1 cellular context compared by ENCODE assay signal in the genomic region with DNA sequence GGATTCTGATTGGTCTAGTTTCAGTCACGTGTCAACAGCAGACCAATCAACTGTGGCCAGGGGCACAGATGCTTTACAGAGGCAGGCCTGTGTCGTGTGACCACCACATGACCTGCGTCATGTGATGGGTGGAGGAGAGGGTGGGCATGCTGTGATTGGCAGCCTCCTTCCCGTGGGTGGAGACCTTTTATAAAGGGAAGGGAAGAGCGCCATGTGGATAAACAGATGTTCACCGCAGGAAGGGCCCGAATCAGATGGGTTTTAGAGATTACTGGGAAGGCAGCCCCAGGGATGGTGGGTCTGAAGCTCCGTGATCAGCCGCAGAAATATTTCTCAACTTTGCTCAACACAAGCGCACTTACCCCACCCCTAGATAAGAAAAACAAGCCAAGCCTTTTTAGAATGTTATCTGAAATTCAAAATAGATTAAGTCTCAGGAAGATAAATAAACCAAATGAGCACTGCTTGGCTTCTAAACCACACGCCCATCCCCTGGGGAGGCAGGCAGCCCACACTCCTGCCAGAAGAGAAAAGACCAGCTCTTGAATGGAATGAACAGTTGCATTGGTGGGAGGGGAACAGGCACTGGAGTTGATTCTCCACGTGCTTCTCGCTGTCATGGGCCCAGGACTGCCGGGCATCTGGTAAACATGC.
TF ChIP-seq lines count a peak whose summit lies in the region.

No MANE protein-coding gene starts in this region.

TF ChIP-seq in K562, 482 proteins besides CTCF, POLR2A, EP300 and RAD21 (continued from another document and continues in another):
- TF ChIP-seq, protein P1, sequence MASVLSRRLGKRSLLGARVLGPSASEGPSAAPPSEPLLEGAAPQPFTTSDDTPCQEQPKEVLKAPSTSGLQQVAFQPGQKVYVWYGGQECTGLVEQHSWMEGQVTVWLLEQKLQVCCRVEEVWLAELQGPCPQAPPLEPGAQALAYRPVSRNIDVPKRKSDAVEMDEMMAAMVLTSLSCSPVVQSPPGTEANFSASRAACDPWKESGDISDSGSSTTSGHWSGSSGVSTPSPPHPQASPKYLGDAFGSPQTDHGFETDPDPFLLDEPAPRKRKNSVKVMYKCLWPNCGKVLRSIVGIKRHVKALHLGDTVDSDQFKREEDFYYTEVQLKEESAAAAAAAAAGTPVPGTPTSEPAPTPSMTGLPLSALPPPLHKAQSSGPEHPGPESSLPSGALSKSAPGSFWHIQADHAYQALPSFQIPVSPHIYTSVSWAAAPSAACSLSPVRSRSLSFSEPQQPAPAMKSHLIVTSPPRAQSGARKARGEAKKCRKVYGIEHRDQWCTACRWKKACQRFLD (CRISPR knock-in tag; IDR thresholded peaks at IDR 0.05) = peak; percentile 23; the same call in 1 of the 2 replicates
- TF ChIP-seq, protein P2, sequence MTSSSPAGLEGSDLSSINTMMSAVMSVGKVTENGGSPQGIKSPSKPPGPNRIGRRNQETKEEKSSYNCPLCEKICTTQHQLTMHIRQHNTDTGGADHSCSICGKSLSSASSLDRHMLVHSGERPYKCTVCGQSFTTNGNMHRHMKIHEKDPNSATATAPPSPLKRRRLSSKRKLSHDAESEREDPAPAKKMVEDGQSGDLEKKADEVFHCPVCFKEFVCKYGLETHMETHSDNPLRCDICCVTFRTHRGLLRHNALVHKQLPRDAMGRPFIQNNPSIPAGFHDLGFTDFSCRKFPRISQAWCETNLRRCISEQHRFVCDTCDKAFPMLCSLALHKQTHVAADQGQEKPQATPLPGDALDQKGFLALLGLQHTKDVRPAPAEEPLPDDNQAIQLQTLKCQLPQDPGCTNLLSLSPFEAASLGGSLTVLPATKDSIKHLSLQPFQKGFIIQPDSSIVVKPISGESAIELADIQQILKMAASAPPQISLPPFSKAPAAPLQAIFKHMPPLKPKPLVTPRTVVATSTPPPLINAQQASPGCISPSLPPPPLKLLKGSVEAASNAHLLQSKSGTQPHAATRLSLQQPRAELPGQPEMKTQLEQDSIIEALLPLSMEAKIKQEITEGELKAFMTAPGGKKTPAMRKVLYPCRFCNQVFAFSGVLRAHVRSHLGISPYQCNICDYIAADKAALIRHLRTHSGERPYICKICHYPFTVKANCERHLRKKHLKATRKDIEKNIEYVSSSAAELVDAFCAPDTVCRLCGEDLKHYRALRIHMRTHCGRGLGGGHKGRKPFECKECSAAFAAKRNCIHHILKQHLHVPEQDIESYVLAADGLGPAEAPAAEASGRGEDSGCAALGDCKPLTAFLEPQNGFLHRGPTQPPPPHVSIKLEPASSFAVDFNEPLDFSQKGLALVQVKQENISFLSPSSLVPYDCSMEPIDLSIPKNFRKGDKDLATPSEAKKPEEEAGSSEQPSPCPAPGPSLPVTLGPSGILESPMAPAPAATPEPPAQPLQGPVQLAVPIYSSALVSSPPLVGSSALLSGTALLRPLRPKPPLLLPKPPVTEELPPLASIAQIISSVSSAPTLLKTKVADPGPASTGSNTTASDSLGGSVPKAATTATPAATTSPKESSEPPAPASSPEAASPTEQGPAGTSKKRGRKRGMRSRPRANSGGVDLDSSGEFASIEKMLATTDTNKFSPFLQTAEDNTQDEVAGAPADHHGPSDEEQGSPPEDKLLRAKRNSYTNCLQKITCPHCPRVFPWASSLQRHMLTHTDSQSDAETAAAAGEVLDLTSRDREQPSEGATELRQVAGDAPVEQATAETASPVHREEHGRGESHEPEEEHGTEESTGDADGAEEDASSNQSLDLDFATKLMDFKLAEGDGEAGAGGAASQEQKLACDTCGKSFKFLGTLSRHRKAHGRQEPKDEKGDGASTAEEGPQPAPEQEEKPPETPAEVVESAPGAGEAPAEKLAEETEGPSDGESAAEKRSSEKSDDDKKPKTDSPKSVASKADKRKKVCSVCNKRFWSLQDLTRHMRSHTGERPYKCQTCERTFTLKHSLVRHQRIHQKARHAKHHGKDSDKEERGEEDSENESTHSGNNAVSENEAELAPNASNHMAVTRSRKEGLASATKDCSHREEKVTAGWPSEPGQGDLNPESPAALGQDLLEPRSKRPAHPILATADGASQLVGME (CRISPR knock-in tag; IDR thresholded peaks at IDR 0.05) = no peak
- TF ChIP-seq ARID1B (IDR thresholded peaks at IDR 0.05) (peak; percentile 75; the same call in 1 of the 2 replicates), SP1 (CRISPR knock-in tag; IDR thresholded peaks at IDR 0.05) (no peak), HMG20A (CRISPR knock-in tag; conservative IDR thresholded peaks at IDR 0.05) (no peak), TCF3 (CRISPR knock-in tag; IDR thresholded peaks at IDR 0.05) (peak; percentile 68), FOXJ3 (CRISPR knock-in tag; IDR thresholded peaks at IDR 0.05) (no peak), RHOXF2B (CRISPR knock-in tag; conservative IDR thresholded peaks at IDR 0.05) (no peak), ETS2 (tag; IDR thresholded peaks at IDR 0.05; ENCODE audit: borderline replicate concordance, poor library complexity, severe bottlenecking) (no peak), TAF7 (tag; IDR thresholded peaks at IDR 0.05) (no peak), ZNF324 (CRISPR knock-in tag; IDR thresholded peaks at IDR 0.05) (no peak), DDX20 (tag; IDR thresholded peaks at IDR 0.05; ENCODE audit: low read depth) (no peak), CHD1 (IDR thresholded peaks at IDR 0.05; ENCODE audit: low read length) (no peak), ETV5 (CRISPR knock-in tag; IDR thresholded peaks at IDR 0.05; ENCODE audit: low read depth) (no peak), MED1 (CRISPR knock-in tag; IDR thresholded peaks at IDR 0.05; ENCODE audit: borderline replicate concordance) (no peak), GATAD2A (IDR thresholded peaks at IDR 0.05) (no peak), NR4A1 (CRISPR knock-in tag; IDR thresholded peaks at IDR 0.05) (no peak), NR4A1 (tag; IDR thresholded peaks at IDR 0.05) (no peak), ZNF239 (CRISPR knock-in tag; IDR thresholded peaks at IDR 0.05) (no peak; the same call in 1 of the 2 replicates), PHTF2 (CRISPR knock-in tag; IDR thresholded peaks at IDR 0.05) (no peak), LCOR (CRISPR knock-in tag; IDR thresholded peaks at IDR 0.05) (no peak; the same call in 1 of the 2 replicates), FOXJ2 (tag; IDR thresholded peaks at IDR 0.05) (peak; percentile 72), MYBL2 (IDR thresholded peaks at IDR 0.05; ENCODE audit: low read depth) (no peak), MYBL2 (CRISPR knock-in tag; IDR thresholded peaks at IDR 0.05; ENCODE audit: borderline replicate concordance) (no peak), BRD9 (IDR thresholded peaks at IDR 0.05; ENCODE audit: low read depth, partially characterized antibody) (no peak), ZNF224 (CRISPR knock-in tag; IDR thresholded peaks at IDR 0.05) (no peak), TBP (optimal IDR thresholded peaks at IDR 0.05; ENCODE audit: low read depth, low read length) (no peak), ZNF785 (CRISPR knock-in tag; IDR thresholded peaks at IDR 0.05) (no peak), PURB (CRISPR knock-in tag; IDR thresholded peaks at IDR 0.05; ENCODE audit: low read depth) (no peak), SAFB (IDR thresholded peaks at IDR 0.05; ENCODE audit: borderline replicate concordance, low read depth, low read length) (no peak), RBM17 (IDR thresholded peaks at IDR 0.05; ENCODE audit: borderline replicate concordance, low read depth, low read length) (no peak), ZNF197 (CRISPR knock-in tag; IDR thresholded peaks at IDR 0.05; ENCODE audit: low read depth) (peak; percentile 83), NBN (IDR thresholded peaks at IDR 0.05; ENCODE audit: low read depth) (no peak), SRF (CRISPR knock-in tag; IDR thresholded peaks at IDR 0.05) (no peak)
- TF ChIP-seq, protein P3, sequence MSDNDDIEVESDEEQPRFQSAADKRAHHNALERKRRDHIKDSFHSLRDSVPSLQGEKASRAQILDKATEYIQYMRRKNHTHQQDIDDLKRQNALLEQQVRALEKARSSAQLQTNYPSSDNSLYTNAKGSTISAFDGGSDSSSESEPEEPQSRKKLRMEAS (CRISPR knock-in tag; IDR thresholded peaks at IDR 0.05) = peak; percentile 70; the same call in 1 of the 2 replicates
- TF ChIP-seq, protein P4, sequence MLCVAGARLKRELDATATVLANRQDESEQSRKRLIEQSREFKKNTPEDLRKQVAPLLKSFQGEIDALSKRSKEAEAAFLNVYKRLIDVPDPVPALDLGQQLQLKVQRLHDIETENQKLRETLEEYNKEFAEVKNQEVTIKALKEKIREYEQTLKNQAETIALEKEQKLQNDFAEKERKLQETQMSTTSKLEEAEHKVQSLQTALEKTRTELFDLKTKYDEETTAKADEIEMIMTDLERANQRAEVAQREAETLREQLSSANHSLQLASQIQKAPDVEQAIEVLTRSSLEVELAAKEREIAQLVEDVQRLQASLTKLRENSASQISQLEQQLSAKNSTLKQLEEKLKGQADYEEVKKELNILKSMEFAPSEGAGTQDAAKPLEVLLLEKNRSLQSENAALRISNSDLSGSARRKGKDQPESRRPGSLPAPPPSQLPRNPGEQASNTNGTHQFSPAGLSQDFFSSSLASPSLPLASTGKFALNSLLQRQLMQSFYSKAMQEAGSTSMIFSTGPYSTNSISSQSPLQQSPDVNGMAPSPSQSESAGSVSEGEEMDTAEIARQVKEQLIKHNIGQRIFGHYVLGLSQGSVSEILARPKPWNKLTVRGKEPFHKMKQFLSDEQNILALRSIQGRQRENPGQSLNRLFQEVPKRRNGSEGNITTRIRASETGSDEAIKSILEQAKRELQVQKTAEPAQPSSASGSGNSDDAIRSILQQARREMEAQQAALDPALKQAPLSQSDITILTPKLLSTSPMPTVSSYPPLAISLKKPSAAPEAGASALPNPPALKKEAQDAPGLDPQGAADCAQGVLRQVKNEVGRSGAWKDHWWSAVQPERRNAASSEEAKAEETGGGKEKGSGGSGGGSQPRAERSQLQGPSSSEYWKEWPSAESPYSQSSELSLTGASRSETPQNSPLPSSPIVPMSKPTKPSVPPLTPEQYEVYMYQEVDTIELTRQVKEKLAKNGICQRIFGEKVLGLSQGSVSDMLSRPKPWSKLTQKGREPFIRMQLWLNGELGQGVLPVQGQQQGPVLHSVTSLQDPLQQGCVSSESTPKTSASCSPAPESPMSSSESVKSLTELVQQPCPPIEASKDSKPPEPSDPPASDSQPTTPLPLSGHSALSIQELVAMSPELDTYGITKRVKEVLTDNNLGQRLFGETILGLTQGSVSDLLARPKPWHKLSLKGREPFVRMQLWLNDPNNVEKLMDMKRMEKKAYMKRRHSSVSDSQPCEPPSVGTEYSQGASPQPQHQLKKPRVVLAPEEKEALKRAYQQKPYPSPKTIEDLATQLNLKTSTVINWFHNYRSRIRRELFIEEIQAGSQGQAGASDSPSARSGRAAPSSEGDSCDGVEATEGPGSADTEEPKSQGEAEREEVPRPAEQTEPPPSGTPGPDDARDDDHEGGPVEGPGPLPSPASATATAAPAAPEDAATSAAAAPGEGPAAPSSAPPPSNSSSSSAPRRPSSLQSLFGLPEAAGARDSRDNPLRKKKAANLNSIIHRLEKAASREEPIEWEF (CRISPR knock-in tag; IDR thresholded peaks at IDR 0.05) = no peak
- TF ChIP-seq, protein P5, sequence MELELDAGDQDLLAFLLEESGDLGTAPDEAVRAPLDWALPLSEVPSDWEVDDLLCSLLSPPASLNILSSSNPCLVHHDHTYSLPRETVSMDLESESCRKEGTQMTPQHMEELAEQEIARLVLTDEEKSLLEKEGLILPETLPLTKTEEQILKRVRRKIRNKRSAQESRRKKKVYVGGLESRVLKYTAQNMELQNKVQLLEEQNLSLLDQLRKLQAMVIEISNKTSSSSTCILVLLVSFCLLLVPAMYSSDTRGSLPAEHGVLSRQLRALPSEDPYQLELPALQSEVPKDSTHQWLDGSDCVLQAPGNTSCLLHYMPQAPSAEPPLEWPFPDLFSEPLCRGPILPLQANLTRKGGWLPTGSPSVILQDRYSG (tag; conservative IDR thresholded peaks at IDR 0.05; ENCODE audit: low read depth) = no peak
- TF ChIP-seq, protein P6, sequence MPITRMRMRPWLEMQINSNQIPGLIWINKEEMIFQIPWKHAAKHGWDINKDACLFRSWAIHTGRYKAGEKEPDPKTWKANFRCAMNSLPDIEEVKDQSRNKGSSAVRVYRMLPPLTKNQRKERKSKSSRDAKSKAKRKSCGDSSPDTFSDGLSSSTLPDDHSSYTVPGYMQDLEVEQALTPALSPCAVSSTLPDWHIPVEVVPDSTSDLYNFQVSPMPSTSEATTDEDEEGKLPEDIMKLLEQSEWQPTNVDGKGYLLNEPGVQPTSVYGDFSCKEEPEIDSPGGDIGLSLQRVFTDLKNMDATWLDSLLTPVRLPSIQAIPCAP (CRISPR knock-in tag; IDR thresholded peaks at IDR 0.05; ENCODE audit: borderline replicate concordance) = no peak
- TF ChIP-seq, protein P7, sequence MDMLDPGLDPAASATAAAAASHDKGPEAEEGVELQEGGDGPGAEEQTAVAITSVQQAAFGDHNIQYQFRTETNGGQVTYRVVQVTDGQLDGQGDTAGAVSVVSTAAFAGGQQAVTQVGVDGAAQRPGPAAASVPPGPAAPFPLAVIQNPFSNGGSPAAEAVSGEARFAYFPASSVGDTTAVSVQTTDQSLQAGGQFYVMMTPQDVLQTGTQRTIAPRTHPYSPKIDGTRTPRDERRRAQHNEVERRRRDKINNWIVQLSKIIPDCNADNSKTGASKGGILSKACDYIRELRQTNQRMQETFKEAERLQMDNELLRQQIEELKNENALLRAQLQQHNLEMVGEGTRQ (CRISPR knock-in tag; IDR thresholded peaks at IDR 0.05) = peak; percentile 99
- TF ChIP-seq, protein P8, sequence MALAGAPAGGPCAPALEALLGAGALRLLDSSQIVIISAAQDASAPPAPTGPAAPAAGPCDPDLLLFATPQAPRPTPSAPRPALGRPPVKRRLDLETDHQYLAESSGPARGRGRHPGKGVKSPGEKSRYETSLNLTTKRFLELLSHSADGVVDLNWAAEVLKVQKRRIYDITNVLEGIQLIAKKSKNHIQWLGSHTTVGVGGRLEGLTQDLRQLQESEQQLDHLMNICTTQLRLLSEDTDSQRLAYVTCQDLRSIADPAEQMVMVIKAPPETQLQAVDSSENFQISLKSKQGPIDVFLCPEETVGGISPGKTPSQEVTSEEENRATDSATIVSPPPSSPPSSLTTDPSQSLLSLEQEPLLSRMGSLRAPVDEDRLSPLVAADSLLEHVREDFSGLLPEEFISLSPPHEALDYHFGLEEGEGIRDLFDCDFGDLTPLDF (CRISPR knock-in tag; IDR thresholded peaks at IDR 0.05) = no peak
- TF ChIP-seq, protein P9, sequence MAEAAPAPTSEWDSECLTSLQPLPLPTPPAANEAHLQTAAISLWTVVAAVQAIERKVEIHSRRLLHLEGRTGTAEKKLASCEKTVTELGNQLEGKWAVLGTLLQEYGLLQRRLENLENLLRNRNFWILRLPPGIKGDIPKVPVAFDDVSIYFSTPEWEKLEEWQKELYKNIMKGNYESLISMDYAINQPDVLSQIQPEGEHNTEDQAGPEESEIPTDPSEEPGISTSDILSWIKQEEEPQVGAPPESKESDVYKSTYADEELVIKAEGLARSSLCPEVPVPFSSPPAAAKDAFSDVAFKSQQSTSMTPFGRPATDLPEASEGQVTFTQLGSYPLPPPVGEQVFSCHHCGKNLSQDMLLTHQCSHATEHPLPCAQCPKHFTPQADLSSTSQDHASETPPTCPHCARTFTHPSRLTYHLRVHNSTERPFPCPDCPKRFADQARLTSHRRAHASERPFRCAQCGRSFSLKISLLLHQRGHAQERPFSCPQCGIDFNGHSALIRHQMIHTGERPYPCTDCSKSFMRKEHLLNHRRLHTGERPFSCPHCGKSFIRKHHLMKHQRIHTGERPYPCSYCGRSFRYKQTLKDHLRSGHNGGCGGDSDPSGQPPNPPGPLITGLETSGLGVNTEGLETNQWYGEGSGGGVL (CRISPR knock-in tag; IDR thresholded peaks at IDR 0.05) = no peak
